Comparison of ENCODE assay signal across 2 cellular contexts in genomic region chr12:115960-116915, GRCh38.
TF ChIP-seq lines count a peak whose summit lies in the region.

No MANE protein-coding gene starts in this region.

TF ChIP-seq in GM23338, 12 proteins besides CTCF, POLR2A, EP300 and RAD21 (continued from another document):
- TF ChIP-seq ETS1 (IDR thresholded peaks at IDR 0.05) = no peak
- no peak for TF ChIP-seq ZNF462 (CRISPR knock-in tag; IDR thresholded peaks at IDR 0.05)
- TF ChIP-seq EZH2phosphoT487 (IDR thresholded peaks at IDR 0.05; ENCODE audit: unreplicated experiment) = no peak
- no peak for TF ChIP-seq ZNF331 (CRISPR knock-in tag; IDR thresholded peaks at IDR 0.05; ENCODE audit: low read depth)

TF ChIP-seq in WTC11, 78 proteins besides CTCF, POLR2A, EP300 and RAD21 (continued from another document):
- TF ChIP-seq AFF4 (CRISPR knock-in tag; IDR thresholded peaks at IDR 0.05; ENCODE audit: borderline replicate concordance) (no peak), GABPB1 (CRISPR knock-in tag; IDR thresholded peaks at IDR 0.05) (no peak)
